Comparison of ENCODE assay signal across 2 cellular contexts in the genomic region with DNA sequence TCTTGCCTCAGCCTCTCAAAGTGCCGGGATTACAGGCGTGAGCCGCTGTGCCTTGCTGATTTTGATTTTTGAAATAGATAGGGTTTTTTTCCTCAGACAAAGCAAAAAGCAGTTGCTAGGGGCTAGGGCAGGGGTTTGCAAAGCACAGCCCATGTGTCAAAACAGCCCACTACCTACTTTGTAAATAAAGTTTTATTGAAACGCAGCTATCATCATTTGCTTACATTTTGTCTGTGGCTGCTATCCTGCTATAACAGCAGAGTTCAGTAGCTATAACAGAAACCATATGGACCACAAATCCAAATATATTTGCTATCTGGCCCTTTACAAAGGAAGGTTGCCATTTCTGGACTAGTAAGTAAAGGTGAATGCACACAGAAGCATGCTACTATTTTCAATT.
TF ChIP-seq lines count a peak whose summit lies in the region.

No MANE protein-coding gene starts in this region.

TF ChIP-seq in GM23338, 12 proteins besides CTCF, POLR2A, EP300 and RAD21 (continued from another document):
- TF ChIP-seq, protein P1, sequence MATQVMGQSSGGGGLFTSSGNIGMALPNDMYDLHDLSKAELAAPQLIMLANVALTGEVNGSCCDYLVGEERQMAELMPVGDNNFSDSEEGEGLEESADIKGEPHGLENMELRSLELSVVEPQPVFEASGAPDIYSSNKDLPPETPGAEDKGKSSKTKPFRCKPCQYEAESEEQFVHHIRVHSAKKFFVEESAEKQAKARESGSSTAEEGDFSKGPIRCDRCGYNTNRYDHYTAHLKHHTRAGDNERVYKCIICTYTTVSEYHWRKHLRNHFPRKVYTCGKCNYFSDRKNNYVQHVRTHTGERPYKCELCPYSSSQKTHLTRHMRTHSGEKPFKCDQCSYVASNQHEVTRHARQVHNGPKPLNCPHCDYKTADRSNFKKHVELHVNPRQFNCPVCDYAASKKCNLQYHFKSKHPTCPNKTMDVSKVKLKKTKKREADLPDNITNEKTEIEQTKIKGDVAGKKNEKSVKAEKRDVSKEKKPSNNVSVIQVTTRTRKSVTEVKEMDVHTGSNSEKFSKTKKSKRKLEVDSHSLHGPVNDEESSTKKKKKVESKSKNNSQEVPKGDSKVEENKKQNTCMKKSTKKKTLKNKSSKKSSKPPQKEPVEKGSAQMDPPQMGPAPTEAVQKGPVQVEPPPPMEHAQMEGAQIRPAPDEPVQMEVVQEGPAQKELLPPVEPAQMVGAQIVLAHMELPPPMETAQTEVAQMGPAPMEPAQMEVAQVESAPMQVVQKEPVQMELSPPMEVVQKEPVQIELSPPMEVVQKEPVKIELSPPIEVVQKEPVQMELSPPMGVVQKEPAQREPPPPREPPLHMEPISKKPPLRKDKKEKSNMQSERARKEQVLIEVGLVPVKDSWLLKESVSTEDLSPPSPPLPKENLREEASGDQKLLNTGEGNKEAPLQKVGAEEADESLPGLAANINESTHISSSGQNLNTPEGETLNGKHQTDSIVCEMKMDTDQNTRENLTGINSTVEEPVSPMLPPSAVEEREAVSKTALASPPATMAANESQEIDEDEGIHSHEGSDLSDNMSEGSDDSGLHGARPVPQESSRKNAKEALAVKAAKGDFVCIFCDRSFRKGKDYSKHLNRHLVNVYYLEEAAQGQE (IDR thresholded peaks at IDR 0.05; ENCODE audit: unreplicated experiment), result no peak
- TF ChIP-seq CREB1 (CRISPR knock-in tag; IDR thresholded peaks at IDR 0.05; ENCODE audit: low read depth) (no peak), EZH2phosphoT487 (IDR thresholded peaks at IDR 0.05; ENCODE audit: unreplicated experiment) (no peak), JUNB (IDR thresholded peaks at IDR 0.05; ENCODE audit: unreplicated experiment) (no peak), ZNF331 (CRISPR knock-in tag; IDR thresholded peaks at IDR 0.05; ENCODE audit: low read depth) (no peak), EZH2 (IDR thresholded peaks at IDR 0.05; ENCODE audit: low read depth, unreplicated experiment) (no peak), ZNF462 (CRISPR knock-in tag; IDR thresholded peaks at IDR 0.05) (no peak)
- TF ChIP-seq, protein P2, sequence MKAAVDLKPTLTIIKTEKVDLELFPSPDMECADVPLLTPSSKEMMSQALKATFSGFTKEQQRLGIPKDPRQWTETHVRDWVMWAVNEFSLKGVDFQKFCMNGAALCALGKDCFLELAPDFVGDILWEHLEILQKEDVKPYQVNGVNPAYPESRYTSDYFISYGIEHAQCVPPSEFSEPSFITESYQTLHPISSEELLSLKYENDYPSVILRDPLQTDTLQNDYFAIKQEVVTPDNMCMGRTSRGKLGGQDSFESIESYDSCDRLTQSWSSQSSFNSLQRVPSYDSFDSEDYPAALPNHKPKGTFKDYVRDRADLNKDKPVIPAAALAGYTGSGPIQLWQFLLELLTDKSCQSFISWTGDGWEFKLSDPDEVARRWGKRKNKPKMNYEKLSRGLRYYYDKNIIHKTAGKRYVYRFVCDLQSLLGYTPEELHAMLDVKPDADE (IDR thresholded peaks at IDR 0.05), result no peak

TF ChIP-seq in K562, 482 proteins besides CTCF, POLR2A, EP300 and RAD21 (continued from another document):
- TF ChIP-seq, protein P3, sequence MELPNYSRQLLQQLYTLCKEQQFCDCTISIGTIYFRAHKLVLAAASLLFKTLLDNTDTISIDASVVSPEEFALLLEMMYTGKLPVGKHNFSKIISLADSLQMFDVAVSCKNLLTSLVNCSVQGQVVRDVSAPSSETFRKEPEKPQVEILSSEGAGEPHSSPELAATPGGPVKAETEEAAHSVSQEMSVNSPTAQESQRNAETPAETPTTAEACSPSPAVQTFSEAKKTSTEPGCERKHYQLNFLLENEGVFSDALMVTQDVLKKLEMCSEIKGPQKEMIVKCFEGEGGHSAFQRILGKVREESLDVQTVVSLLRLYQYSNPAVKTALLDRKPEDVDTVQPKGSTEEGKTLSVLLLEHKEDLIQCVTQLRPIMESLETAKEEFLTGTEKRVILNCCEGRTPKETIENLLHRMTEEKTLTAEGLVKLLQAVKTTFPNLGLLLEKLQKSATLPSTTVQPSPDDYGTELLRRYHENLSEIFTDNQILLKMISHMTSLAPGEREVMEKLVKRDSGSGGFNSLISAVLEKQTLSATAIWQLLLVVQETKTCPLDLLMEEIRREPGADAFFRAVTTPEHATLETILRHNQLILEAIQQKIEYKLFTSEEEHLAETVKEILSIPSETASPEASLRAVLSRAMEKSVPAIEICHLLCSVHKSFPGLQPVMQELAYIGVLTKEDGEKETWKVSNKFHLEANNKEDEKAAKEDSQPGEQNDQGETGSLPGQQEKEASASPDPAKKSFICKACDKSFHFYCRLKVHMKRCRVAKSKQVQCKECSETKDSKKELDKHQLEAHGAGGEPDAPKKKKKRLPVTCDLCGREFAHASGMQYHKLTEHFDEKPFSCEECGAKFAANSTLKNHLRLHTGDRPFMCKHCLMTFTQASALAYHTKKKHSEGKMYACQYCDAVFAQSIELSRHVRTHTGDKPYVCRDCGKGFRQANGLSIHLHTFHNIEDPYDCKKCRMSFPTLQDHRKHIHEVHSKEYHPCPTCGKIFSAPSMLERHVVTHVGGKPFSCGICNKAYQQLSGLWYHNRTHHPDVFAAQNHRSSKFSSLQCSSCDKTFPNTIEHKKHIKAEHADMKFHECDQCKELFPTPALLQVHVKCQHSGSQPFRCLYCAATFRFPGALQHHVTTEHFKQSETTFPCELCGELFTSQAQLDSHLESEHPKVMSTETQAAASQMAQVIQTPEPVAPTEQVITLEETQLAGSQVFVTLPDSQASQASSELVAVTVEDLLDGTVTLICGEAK (IDR thresholded peaks at IDR 0.05), result peak; percentile 88
- TF ChIP-seq, protein P3 (CRISPR knock-in tag; IDR thresholded peaks at IDR 0.05), result peak; percentile 73
